In the genomic region with DNA sequence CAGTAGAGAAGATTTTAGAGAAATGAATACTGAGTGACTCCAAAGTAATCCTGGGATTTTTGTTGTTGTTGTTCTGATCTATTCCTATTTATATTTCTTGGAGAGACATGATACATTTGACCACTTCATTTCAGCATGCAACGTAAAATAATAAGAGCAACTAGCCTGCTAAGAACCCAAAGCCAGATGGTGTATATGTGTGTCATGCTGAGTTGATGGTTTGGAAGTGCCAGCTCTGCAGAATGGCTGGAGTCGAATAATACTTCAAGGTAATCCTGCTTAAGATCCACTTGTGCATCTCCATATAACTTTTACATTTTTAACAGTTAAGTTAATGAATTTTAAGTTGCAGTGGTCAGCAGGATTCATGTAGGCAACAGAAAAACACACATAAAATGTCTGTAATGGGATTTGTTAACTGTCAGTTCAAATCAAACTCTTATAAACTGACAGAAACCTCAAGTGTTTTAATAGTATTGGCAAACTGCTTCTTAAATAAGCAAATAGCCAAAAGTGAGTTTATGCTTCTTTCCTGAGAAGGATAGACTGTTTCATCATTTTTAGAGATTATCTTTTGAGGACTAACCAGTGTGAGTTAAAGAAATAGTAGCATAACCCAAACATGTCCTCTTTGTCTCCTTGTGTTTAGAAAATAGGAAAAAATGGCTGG, we compare ENCODE assay signal across 21 cellular contexts.
"Had no signal": no experiment of that assay in that cellular context is flagged by ENCODE, and none has a peak within 500 bp of the region (broad histone marks: within the 10 kb centered on the region; RNA-seq: fewer than 3 reads in every experiment).

No MANE protein-coding gene starts in this region.

- H3K36me3 ChIP-seq: lower lobe of right lung, right lobe of liver had no signal

- H3K4me3 Mint-ChIP-seq: activated CD8-positive, alpha-beta T cell treated with anti-CD3 and anti-CD28 coated beads for 36 hours; activated T-cell treated with anti-CD3 and anti-CD28 coated beads, Interleukin-2, amount 50 U/mL, for 72 hours; dendritic cell treated with granulocyte-macrophage colony-stimulating factor and Interleukin-4, amounts not matched to agents 40 ng/mL and 50 ng/mL, for 4 days; nephron; T-helper 1 cell treated with Interleukin-12 subunit alpha and Interleukin-12 subunit beta and Interleukin-4 antibody, amounts not matched to agents 30 μg/mL and 1 μg/mL, for 36 hours had no signal

- H3K4me1 ChIP-seq: lower lobe of right lung, psoas muscle, right lobe of liver had no signal

- H3K27me3 ChIP-seq: right lobe of liver had no signal

- H3K27me3 Mint-ChIP-seq: activated CD8-positive, alpha-beta T cell treated with anti-CD3 and anti-CD28 coated beads for 36 hours; dendritic cell treated with granulocyte-macrophage colony-stimulating factor and Interleukin-4, amounts not matched to agents 40 ng/mL and 50 ng/mL, for 4 days had no signal

- DNase-seq: activated CD4-positive, alpha-beta T cell treated with anti-CD3 and anti-CD28 coated beads for 48 hours; activated CD8-positive, alpha-beta T cell treated with anti-CD3 and anti-CD28 coated beads for 36 hours; activated gamma-delta T cell; activated T-cell treated with anti-CD3 and anti-CD28 coated beads, Interleukin-2, amount 50 U/mL, for 72 hours; amniotic stem cell; effector memory CD4-positive, alpha-beta T cell; head of caudate nucleus; left colon; lower lobe of right lung; nucleus accumbens; psoas muscle; right lobe of liver; stimulated activated CD4-positive, alpha-beta T cell treated with anti-CD3 and anti-CD28 coated beads, Interleukin-4, amount 100 ng/mL, for 4 hours; stimulated activated CD8-positive, alpha-beta memory T cell treated with anti-CD3 and anti-CD28 coated beads, Interleukin-4, amount 100 ng/mL, for 48 hours; stimulated activated naive CD4-positive, alpha-beta T cell treated with Interleukin-2 at 50 U/mL for 16 hours; trophoblast cell had no signal

- H3K27ac Mint-ChIP-seq: activated CD8-positive, alpha-beta T cell treated with anti-CD3 and anti-CD28 coated beads for 36 hours; activated naive CD4-positive, alpha-beta T cell treated with anti-CD3 and anti-CD28 coated beads, Interleukin-2, amount 50 U/mL, for 72 hours; activated T-cell treated with anti-CD3 and anti-CD28 coated beads, Interleukin-2, amount 50 U/mL, for 72 hours; dendritic cell treated with granulocyte-macrophage colony-stimulating factor and Interleukin-4, amounts not matched to agents 40 ng/mL and 50 ng/mL, for 4 days; nephron; T-helper 1 cell treated with Interleukin-12 subunit alpha and Interleukin-12 subunit beta and Interleukin-4 antibody, amounts not matched to agents 30 μg/mL and 1 μg/mL, for 36 hours had no signal

- ATAC-seq: activated CD8-positive, alpha-beta T cell treated with anti-CD3 and anti-CD28 coated beads for 36 hours; activated naive CD4-positive, alpha-beta T cell treated with anti-CD3 and anti-CD28 coated beads, Interleukin-2, amount 50 U/mL, for 72 hours; activated T-cell treated with anti-CD3 and anti-CD28 coated beads, Interleukin-2, amount 50 U/mL, for 72 hours; left colon; lower lobe of right lung; psoas muscle; right lobe of liver had no signal

- H3K27ac ChIP-seq: lower lobe of right lung, psoas muscle, right lobe of liver had no signal

- H3K4me1 Mint-ChIP-seq: nephron had no signal

- H3K4me2 ChIP-seq: smooth muscle cell had no signal

- H3K4me3 ChIP-seq: lower lobe of right lung, psoas muscle, right lobe of liver, smooth muscle cell had no signal
